ENCODE assay signal across 1 cellular context in the genomic region with DNA sequence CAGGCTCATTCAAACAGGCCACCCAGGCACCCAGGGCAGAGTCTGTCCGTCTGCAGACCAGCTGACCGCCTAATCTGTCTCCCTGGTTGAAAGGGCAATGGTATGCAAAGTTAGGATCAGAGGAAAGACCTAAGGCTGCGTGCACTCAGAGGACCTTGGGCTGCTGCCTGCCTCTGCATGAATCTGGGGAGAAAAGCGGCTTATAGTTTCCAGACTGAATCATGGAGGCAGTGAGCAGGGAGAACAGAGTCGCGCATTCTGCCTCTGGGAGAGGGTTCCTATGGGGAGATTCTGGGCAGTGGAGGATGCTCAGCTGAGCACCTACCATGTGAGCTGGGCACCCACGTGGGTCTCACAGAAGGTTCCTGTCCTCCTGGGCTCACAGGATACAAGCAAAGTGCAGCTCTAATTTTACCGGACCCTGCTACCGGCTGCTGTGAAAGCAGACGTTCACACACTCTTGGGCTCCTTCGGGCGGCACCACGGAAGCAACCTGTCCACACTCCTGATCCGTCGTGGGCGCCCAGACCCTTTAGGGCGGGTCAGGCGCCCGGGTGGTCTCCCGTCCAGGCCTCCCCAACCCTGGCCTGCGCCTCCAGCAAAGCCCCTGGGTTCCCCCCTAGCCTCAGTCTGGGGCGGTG.
A peak's percentile ranks its signal among the peaks of the same experiment; 100 is the strongest.
TF ChIP-seq lines count a peak whose summit lies in the region.

No MANE protein-coding gene starts in this region.

TF ChIP-seq in K562, 482 proteins besides CTCF, POLR2A, EP300 and RAD21:
- TF ChIP-seq, protein P1, sequence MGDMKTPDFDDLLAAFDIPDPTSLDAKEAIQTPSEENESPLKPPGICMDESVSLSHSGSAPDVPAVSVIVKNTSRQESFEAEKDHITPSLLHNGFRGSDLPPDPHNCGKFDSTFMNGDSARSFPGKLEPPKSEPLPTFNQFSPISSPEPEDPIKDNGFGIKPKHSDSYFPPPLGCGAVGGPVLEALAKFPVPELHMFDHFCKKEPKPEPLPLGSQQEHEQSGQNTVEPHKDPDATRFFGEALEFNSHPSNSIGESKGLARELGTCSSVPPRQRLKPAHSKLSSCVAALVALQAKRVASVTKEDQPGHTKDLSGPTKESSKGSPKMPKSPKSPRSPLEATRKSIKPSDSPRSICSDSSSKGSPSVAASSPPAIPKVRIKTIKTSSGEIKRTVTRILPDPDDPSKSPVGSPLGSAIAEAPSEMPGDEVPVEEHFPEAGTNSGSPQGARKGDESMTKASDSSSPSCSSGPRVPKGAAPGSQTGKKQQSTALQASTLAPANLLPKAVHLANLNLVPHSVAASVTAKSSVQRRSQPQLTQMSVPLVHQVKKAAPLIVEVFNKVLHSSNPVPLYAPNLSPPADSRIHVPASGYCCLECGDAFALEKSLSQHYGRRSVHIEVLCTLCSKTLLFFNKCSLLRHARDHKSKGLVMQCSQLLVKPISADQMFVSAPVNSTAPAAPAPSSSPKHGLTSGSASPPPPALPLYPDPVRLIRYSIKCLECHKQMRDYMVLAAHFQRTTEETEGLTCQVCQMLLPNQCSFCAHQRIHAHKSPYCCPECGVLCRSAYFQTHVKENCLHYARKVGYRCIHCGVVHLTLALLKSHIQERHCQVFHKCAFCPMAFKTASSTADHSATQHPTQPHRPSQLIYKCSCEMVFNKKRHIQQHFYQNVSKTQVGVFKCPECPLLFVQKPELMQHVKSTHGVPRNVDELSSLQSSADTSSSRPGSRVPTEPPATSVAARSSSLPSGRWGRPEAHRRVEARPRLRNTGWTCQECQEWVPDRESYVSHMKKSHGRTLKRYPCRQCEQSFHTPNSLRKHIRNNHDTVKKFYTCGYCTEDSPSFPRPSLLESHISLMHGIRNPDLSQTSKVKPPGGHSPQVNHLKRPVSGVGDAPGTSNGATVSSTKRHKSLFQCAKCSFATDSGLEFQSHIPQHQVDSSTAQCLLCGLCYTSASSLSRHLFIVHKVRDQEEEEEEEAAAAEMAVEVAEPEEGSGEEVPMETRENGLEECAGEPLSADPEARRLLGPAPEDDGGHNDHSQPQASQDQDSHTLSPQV (IDR thresholded peaks at IDR 0.05), result 0 out of 2 replicates have a peak, but pooled peaks have one; percentile 7
- TF ChIP-seq GABPB1 (CRISPR knock-in tag; IDR thresholded peaks at IDR 0.05), result peak; percentile 12; the same call in 1 of the 2 replicates
- TF ChIP-seq ZNF444 (CRISPR knock-in tag; IDR thresholded peaks at IDR 0.05), result no peak
- TF ChIP-seq, protein P2, sequence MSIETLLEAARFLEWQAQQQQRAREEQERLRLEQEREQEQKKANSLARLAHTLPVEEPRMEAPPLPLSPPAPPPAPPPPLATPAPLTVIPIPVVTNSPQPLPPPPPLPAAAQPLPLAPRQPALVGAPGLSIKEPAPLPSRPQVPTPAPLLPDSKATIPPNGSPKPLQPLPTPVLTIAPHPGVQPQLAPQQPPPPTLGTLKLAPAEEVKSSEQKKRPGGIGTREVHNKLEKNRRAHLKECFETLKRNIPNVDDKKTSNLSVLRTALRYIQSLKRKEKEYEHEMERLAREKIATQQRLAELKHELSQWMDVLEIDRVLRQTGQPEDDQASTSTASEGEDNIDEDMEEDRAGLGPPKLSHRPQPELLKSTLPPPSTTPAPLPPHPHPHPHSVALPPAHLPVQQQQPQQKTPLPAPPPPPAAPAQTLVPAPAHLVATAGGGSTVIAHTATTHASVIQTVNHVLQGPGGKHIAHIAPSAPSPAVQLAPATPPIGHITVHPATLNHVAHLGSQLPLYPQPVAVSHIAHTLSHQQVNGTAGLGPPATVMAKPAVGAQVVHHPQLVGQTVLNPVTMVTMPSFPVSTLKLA (conservative IDR thresholded peaks at IDR 0.05), result peak; percentile 69 to 77; a peak in 3 of 4 replicates
- peak; percentile 35; the same call in 1 of the 2 replicates for TF ChIP-seq ETV5 (CRISPR knock-in tag; IDR thresholded peaks at IDR 0.05; ENCODE audit: low read depth)
- TF ChIP-seq, protein P3, sequence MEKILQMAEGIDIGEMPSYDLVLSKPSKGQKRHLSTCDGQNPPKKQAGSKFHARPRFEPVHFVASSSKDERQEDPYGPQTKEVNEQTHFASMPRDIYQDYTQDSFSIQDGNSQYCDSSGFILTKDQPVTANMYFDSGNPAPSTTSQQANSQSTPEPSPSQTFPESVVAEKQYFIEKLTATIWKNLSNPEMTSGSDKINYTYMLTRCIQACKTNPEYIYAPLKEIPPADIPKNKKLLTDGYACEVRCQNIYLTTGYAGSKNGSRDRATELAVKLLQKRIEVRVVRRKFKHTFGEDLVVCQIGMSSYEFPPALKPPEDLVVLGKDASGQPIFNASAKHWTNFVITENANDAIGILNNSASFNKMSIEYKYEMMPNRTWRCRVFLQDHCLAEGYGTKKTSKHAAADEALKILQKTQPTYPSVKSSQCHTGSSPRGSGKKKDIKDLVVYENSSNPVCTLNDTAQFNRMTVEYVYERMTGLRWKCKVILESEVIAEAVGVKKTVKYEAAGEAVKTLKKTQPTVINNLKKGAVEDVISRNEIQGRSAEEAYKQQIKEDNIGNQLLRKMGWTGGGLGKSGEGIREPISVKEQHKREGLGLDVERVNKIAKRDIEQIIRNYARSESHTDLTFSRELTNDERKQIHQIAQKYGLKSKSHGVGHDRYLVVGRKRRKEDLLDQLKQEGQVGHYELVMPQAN (IDR thresholded peaks at IDR 0.05; ENCODE audit: borderline replicate concordance), result peak; percentile 64; the same call in 1 of the 2 replicates
- peak; percentile 17; the same call in 1 of the 2 replicates for TF ChIP-seq MYC (IDR thresholded peaks at IDR 0.05; ENCODE audit: low read depth, low read length)
- TF ChIP-seq MYC (CRISPR knock-in tag; IDR thresholded peaks at IDR 0.05; ENCODE audit: borderline replicate concordance, low read depth), result no peak
- TF ChIP-seq, protein P4, sequence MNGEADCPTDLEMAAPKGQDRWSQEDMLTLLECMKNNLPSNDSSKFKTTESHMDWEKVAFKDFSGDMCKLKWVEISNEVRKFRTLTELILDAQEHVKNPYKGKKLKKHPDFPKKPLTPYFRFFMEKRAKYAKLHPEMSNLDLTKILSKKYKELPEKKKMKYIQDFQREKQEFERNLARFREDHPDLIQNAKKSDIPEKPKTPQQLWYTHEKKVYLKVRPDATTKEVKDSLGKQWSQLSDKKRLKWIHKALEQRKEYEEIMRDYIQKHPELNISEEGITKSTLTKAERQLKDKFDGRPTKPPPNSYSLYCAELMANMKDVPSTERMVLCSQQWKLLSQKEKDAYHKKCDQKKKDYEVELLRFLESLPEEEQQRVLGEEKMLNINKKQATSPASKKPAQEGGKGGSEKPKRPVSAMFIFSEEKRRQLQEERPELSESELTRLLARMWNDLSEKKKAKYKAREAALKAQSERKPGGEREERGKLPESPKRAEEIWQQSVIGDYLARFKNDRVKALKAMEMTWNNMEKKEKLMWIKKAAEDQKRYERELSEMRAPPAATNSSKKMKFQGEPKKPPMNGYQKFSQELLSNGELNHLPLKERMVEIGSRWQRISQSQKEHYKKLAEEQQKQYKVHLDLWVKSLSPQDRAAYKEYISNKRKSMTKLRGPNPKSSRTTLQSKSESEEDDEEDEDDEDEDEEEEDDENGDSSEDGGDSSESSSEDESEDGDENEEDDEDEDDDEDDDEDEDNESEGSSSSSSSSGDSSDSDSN (IDR thresholded peaks at IDR 0.05; ENCODE audit: borderline replicate concordance in 1 of 2, low read depth in 2 of 2, low read length in 2 of 2), result peak in 1 of 2 experiments; percentile 37; a peak in 1 of 4 replicates
- TF ChIP-seq EP400 (IDR thresholded peaks at IDR 0.05), result peak; percentile 18; the same call in 1 of the 2 replicates
- 0 out of 2 replicates have a peak, but pooled peaks have one; percentile 17 for TF ChIP-seq HDAC2 (IDR thresholded peaks at IDR 0.05)
- TF ChIP-seq, protein P5, sequence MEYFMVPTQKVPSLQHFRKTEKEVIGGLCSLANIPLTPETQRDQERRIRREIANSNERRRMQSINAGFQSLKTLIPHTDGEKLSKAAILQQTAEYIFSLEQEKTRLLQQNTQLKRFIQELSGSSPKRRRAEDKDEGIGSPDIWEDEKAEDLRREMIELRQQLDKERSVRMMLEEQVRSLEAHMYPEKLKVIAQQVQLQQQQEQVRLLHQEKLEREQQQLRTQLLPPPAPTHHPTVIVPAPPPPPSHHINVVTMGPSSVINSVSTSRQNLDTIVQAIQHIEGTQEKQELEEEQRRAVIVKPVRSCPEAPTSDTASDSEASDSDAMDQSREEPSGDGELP (CRISPR knock-in tag; IDR thresholded peaks at IDR 0.05; ENCODE audit: borderline replicate concordance), result peak; percentile 84
- peak in 1 of 2 experiments; percentile 85; a peak in 1 of 4 replicates for TF ChIP-seq SIN3A (IDR thresholded peaks at IDR 0.05; ENCODE audit: borderline replicate concordance in 2 of 2, control insufficient read depth in 1 of 2, low read depth in 2 of 2, low read length in 2 of 2)
- TF ChIP-seq DACH1 (IDR thresholded peaks at IDR 0.05; ENCODE audit: partially characterized antibody), result peak; percentile 39
- 0 out of 2 replicates have a peak, but pooled peaks have one; percentile 35 for TF ChIP-seq FOXK1 (CRISPR knock-in tag; IDR thresholded peaks at IDR 0.05; ENCODE audit: borderline replicate concordance)
- TF ChIP-seq, protein P6, sequence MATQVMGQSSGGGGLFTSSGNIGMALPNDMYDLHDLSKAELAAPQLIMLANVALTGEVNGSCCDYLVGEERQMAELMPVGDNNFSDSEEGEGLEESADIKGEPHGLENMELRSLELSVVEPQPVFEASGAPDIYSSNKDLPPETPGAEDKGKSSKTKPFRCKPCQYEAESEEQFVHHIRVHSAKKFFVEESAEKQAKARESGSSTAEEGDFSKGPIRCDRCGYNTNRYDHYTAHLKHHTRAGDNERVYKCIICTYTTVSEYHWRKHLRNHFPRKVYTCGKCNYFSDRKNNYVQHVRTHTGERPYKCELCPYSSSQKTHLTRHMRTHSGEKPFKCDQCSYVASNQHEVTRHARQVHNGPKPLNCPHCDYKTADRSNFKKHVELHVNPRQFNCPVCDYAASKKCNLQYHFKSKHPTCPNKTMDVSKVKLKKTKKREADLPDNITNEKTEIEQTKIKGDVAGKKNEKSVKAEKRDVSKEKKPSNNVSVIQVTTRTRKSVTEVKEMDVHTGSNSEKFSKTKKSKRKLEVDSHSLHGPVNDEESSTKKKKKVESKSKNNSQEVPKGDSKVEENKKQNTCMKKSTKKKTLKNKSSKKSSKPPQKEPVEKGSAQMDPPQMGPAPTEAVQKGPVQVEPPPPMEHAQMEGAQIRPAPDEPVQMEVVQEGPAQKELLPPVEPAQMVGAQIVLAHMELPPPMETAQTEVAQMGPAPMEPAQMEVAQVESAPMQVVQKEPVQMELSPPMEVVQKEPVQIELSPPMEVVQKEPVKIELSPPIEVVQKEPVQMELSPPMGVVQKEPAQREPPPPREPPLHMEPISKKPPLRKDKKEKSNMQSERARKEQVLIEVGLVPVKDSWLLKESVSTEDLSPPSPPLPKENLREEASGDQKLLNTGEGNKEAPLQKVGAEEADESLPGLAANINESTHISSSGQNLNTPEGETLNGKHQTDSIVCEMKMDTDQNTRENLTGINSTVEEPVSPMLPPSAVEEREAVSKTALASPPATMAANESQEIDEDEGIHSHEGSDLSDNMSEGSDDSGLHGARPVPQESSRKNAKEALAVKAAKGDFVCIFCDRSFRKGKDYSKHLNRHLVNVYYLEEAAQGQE (CRISPR knock-in tag; IDR thresholded peaks at IDR 0.05; ENCODE audit: low read depth), result no peak
- no peak for TF ChIP-seq C11orf30 (IDR thresholded peaks at IDR 0.05; ENCODE audit: low read depth)
- TF ChIP-seq, protein P7, sequence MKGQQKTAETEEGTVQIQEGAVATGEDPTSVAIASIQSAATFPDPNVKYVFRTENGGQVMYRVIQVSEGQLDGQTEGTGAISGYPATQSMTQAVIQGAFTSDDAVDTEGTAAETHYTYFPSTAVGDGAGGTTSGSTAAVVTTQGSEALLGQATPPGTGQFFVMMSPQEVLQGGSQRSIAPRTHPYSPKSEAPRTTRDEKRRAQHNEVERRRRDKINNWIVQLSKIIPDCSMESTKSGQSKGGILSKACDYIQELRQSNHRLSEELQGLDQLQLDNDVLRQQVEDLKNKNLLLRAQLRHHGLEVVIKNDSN (CRISPR knock-in tag; IDR thresholded peaks at IDR 0.05), result peak; percentile 40; the same call in 1 of the 2 replicates
- TF ChIP-seq, protein P8, sequence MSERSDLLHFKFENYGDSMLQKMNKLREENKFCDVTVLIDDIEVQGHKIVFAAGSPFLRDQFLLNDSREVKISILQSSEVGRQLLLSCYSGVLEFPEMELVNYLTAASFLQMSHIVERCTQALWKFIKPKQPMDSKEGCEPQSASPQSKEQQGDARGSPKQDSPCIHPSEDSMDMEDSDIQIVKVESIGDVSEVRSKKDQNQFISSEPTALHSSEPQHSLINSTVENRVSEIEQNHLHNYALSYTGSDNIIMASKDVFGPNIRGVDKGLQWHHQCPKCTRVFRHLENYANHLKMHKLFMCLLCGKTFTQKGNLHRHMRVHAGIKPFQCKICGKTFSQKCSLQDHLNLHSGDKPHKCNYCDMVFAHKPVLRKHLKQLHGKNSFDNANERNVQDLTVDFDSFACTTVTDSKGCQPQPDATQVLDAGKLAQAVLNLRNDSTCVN (CRISPR knock-in tag; IDR thresholded peaks at IDR 0.05), result no peak
- TF ChIP-seq, protein P9, sequence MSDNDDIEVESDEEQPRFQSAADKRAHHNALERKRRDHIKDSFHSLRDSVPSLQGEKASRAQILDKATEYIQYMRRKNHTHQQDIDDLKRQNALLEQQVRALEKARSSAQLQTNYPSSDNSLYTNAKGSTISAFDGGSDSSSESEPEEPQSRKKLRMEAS (CRISPR knock-in tag; IDR thresholded peaks at IDR 0.05), result 0 out of 2 replicates have a peak, but pooled peaks have one; percentile 9
- peak in 1 of 2 experiments; percentile 76; a peak in 2 of 4 replicates for TF ChIP-seq HDAC1 (IDR thresholded peaks at IDR 0.05)
